In the genomic region with DNA sequence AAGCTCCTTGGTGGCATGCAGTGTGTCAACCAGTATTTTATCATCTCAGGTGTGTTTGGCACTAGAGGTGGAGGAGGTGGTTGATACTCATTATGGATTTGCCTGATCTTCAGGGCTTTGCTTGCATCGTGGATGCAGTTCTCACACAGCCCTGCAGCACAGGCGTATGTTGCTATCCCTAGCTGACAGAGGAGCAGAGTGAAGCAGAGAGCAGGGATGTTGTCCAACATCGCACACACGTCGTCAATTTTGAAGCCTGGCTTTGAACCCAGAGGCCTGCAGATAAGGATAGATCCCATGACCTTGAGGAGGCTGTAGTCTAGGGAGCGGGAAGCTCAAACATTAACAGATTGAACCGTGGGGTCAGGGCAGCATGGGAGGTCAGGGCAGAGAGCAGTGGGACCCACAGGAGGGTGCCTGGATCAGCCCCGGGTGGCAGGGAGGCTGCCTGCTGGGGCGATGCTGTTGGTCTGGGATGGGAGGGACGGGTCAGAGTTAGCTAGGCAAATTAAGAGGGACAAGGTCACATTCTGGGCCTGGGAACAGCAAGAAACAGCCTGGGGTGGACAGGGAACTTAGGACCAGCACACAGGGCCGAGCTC, we compare ENCODE assay signal across 14 cellular contexts. TPM values are rescaled to one million over a fixed set of nuclear protein-coding genes. Genes with fewer than 3 reads are reported as not detected.
DNase-seq lines count a peak whose midpoint lies in the region; ATAC-seq and TF ChIP-seq lines count a peak whose summit lies in the region.
"Had no signal": no experiment of that assay in that cellular context is flagged by ENCODE, and none has a peak within 500 bp of the region (broad histone marks: within the 10 kb centered on the region; RNA-seq: fewer than 3 reads in every experiment).

No MANE protein-coding gene starts in this region.

- H3K9me3 Mint-ChIP-seq in naive thymus-derived CD8-positive, alpha-beta T cell: peaks cover 0 to 3% (median 0%) of the 10 kb centered on the region in 9 donors
- no peaks in the 10 kb centered on the region for H3K9me3 Mint-ChIP-seq in osteocyte (ENCODE audit: unreplicated experiment)
- H3K9me3 Mint-ChIP-seq: activated naive CD4-positive, alpha-beta T cell treated with anti-CD3 and anti-CD28 coated beads, Interleukin-2, amount 50 U/mL, for 72 hours; dendritic cell treated with granulocyte-macrophage colony-stimulating factor and Interleukin-4, amounts not matched to agents 40 ng/mL and 50 ng/mL, for 4 days had no signal

- intact Hi-C loops in body of pancreas (cut with DNase I): loop anchor here (10.0 kb wide), 1 partner anchor 63 kb away; no protein-coding TSS in a partner anchor

- CTCF ChIA-PET in GM10248 (lab: Yijun Ruan, JAX): interaction anchor here (0.9 to 6.5 kb wide), 7 partner anchors 9 to 122 kb away, joined by 3 to 81 read pairs (median 9); no protein-coding TSS in a partner anchor

- peaks cover 0 to 9% (median 7%) of the 10 kb centered on the region in 3 donors for H3K36me3 Mint-ChIP-seq in naive thymus-derived CD8-positive, alpha-beta T cell
- H3K36me3 Mint-ChIP-seq in osteocyte (ENCODE audit: unreplicated experiment): peaks cover 2% of the 10 kb centered on the region

- TF ChIP-seq CTCF in GM10248 (IDR thresholded peaks at IDR 0.05; ENCODE audit: control extremely low read depth, extremely low read depth, low read depth, missing control alignments) (no peak), body of pancreas (IDR thresholded peaks at IDR 0.05) (peak in 2 of 7 experiments; percentile 9 to 12), osteocyte (IDR thresholded peaks at IDR 0.05) (no peak)

- POLR2A ChIA-PET in GM10248 (lab: Yijun Ruan, JAX): no interaction called here
- POLR2A ChIA-PET in naive thymus-derived CD8-positive, alpha-beta T cell (lab: Charles Lee): interaction anchor here (0.9 to 6.7 kb wide), 5 partner anchors 11 to 110 kb away, joined by 3 to 55 read pairs (median 5); no protein-coding TSS in a partner anchor

- H3K4me3 ChIP-seq in body of pancreas: no peak overlapping the region
- H3K4me3 ChIP-seq: BLaER1, sigmoid colon had no signal

- peak overlapping the region in 8 of 10 donors; percentile 11 to 88 (median 62) for H3K27ac Mint-ChIP-seq in naive thymus-derived CD8-positive, alpha-beta T cell
- H3K27ac Mint-ChIP-seq in osteocyte (ENCODE audit: unreplicated experiment): no peak overlapping the region
- H3K27ac Mint-ChIP-seq: dendritic cell treated with granulocyte-macrophage colony-stimulating factor and Interleukin-4, amounts not matched to agents 40 ng/mL and 50 ng/mL, for 4 days; T-helper 2 cell treated with Interferon-gamma antibody and Interleukin-4, amounts not matched to agents 5 μg/mL and 100 μg/mL, for 36 hours had no signal

- peaks cover 59 to 85% (median 80%) of the 10 kb centered on the region in 4 donors for H3K4me1 Mint-ChIP-seq in naive thymus-derived CD8-positive, alpha-beta T cell
- H3K4me1 Mint-ChIP-seq in osteocyte (ENCODE audit: unreplicated experiment): peaks cover 31% of the 10 kb centered on the region

- no peaks in the 10 kb centered on the region for H3K27me3 ChIP-seq in body of pancreas
- H3K27me3 ChIP-seq: BLaER1, sigmoid colon had no signal

- H3K27ac ChIP-seq in body of pancreas: peak overlapping the region; percentile 58 to 94 (median 75)
- H3K27ac ChIP-seq: BLaER1, sigmoid colon had no signal

- ATAC-seq in body of pancreas: no peak
- no peak for ATAC-seq in naive thymus-derived CD8-positive, alpha-beta T cell
- no peak for ATAC-seq in GM21381 (IDR thresholded peaks at IDR 0.05; ENCODE audit: unreplicated experiment)
- ATAC-seq: activated naive CD4-positive, alpha-beta T cell treated with anti-CD3 and anti-CD28 coated beads, Interleukin-2, amount 50 U/mL, for 72 hours had no signal

- peaks cover 84% of the 10 kb centered on the region for H3K4me1 ChIP-seq in body of pancreas

- H3K36me3 ChIP-seq in body of pancreas (replicated peaks in 1 of 2; ENCODE audit: insufficient read depth in 1 of 2, low read depth in 2 of 2): no peaks in the 10 kb centered on the region
- H3K36me3 ChIP-seq: BLaER1, sigmoid colon had no signal

- H3K4me3 Mint-ChIP-seq in naive thymus-derived CD8-positive, alpha-beta T cell: peak overlapping the region in 7 of 10 donors; percentile 1 to 75 (median 63)
- no peak overlapping the region for H3K4me3 Mint-ChIP-seq in osteocyte (ENCODE audit: unreplicated experiment)
- H3K4me3 Mint-ChIP-seq: dendritic cell treated with granulocyte-macrophage colony-stimulating factor and Interleukin-4, amounts not matched to agents 40 ng/mL and 50 ng/mL, for 4 days; T-helper 2 cell treated with Interferon-gamma antibody and Interleukin-4, amounts not matched to agents 5 μg/mL and 100 μg/mL, for 36 hours had no signal

- no peaks in the 10 kb centered on the region for H3K9me3 ChIP-seq in body of pancreas
- H3K9me3 ChIP-seq: BLaER1, sigmoid colon had no signal

- no peaks in the 10 kb centered on the region for H3K27me3 Mint-ChIP-seq in naive thymus-derived CD8-positive, alpha-beta T cell
- H3K27me3 Mint-ChIP-seq in osteocyte (ENCODE audit: unreplicated experiment): no peaks in the 10 kb centered on the region

- WGBS in body of pancreas, 2 donors: 27 to 28% methylated on average over 9 to 11 of the region's 11 CpGs

- DNase-seq in GM10248 (ENCODE audit: extremely low spot score) (peak; percentile 10), body of pancreas (peak in 3 of 4 donors; percentile 37 to 52 (median 44)), globus pallidus (ENCODE audit: low spot score) (no peak), osteocyte (ENCODE audit: extremely low spot score, unreplicated experiment) (no peak)
- no peak for DNase-seq in naive thymus-derived CD8-positive, alpha-beta T cell
- DNase-seq: activated CD8-positive, alpha-beta memory T cell treated with anti-CD3 and anti-CD28 coated beads for 24 hours; NCI-H1105 treated with DMSO at 0.1 percent for 48 hours; NCI-H510A; sigmoid colon had no signal

- TF ChIP-seq POLR2A in body of pancreas (IDR thresholded peaks at IDR 0.05): peak in 2 of 3 donors; percentile 34 to 44

RNA-seq across cellular contexts. Expression of a gene that starts 4.2 kb away (rescaled TPM):
- total RNA-seq in body of pancreas (100 to 1,000 TPM in 1 of 2 donors, 10 to 100 TPM in 1; 52.7 to 109 TPM), osteocyte (9.0 and 9.6 TPM in 2 replicates)
- 10 to 100 TPM; 39.5 to 42.7 TPM for total RNA-seq in naive thymus-derived CD8-positive, alpha-beta T cell
- polyA plus RNA-seq in naive thymus-derived CD8-positive, alpha-beta T cell: 10 to 100 TPM; 10.3 to 15.5 (median 15.2) TPM

RNA-seq across cellular contexts. Expression of a gene that starts 43.8 kb away (rescaled TPM):
- total RNA-seq in body of pancreas: 1 to 10 TPM in 1 of 2 donors, under 1 TPM in 1; under 0.01 to 1.0 TPM
- total RNA-seq in naive thymus-derived CD8-positive, alpha-beta T cell: 1 to 10 TPM; 4.3 to 5.2 TPM
- 10 to 100 TPM in 1 of 3 donors, 1 to 10 TPM in 2; 4.0 to 11.1 (median 6.5) TPM for polyA plus RNA-seq in naive thymus-derived CD8-positive, alpha-beta T cell
- total RNA-seq in osteocyte: not detected in 2 replicates

RNA-seq across cellular contexts. Expression of a gene that starts 55.7 kb away (rescaled TPM):
- total RNA-seq in body of pancreas (1 to 10 TPM; 6.7 to 6.9 TPM), osteocyte (0.24 and 1.1 TPM in 2 replicates)
- 1 to 10 TPM; 3.0 to 3.4 TPM for total RNA-seq in naive thymus-derived CD8-positive, alpha-beta T cell
- 1 to 10 TPM; 4.5 to 7.3 (median 4.6) TPM for polyA plus RNA-seq in naive thymus-derived CD8-positive, alpha-beta T cell

Comparison
In these comparisons a context has a peak if more than half of its experiments do, and no peak if none do; other contexts are left out.
1. DNase-seq: peak in GM10248 (single experiment) and body of pancreas (3 of 4); none in naive thymus-derived CD8-positive, alpha-beta T cell (0 of 10), globus pallidus (single experiment) and osteocyte (single experiment).